Comparison of ENCODE assay signal across 10 cellular contexts in the genomic region with DNA sequence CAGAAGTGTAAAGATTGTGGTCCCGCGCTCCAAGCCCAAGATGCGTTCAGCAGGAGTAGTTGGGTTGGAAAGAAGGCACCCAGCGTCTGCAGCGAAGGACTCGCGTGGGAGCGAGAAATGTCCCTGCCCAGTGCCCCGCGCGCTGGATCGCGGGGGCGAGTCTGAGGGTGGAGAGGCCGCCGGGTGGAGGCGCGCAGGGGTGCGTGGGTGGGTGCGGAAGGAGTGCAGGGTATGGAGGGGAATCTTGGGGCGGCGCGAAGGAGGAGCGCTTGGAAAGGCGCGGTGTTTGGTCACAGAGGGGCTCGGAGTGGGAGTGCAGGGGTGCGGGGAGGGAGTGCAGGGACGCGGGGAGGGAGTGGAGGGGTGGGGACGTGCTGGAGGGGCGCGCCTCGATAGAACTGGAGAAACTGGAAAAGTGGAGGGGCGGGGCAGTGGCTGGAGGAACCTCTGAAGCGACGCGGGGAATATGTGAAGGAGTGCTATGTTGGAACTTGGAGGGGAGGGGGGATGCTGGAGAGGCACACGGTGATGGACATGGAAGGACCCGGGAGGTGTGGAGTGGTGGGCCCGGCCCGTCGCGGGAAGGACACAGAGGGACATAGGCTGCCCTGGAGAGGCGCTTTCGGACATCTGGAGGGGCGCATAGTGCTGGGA. TPM values are rescaled to one million over a fixed set of nuclear protein-coding genes. Genes with fewer than 3 reads are reported as not detected.
DNase-seq lines count a peak whose midpoint lies in the region; ATAC-seq, FAIRE-seq and TF ChIP-seq lines count a peak whose summit lies in the region.
"Had no signal": no experiment of that assay in that cellular context is flagged by ENCODE, and none has a peak within 500 bp of the region (broad histone marks: within the 10 kb centered on the region; RNA-seq: fewer than 3 reads in every experiment).

No MANE protein-coding gene starts in this region.

- H3K36me3 Mint-ChIP-seq in astrocyte (ENCODE audit: low read depth, unreplicated experiment): no peaks in the 10 kb centered on the region

- no peaks in the 10 kb centered on the region for H4K20me1 ChIP-seq in astrocyte (ENCODE audit: insufficient read depth, low read length)
- H4K20me1 ChIP-seq in hepatocyte (ENCODE audit: insufficient read depth, poor library complexity, severe bottlenecking): no peaks in the 10 kb centered on the region

- H3K27ac ChIP-seq in astrocyte (ENCODE audit: low read depth, low read length) (no peak overlapping the region), hepatocyte (peak overlapping the region; percentile 21), ovary (no peak overlapping the region)

- H3K4me1 ChIP-seq in astrocyte (ENCODE audit: insufficient read depth, low read length) (no peaks in the 10 kb centered on the region), hepatocyte (ENCODE audit: insufficient read depth) (no peaks in the 10 kb centered on the region), ovary (ENCODE audit: insufficient read depth) (no peaks in the 10 kb centered on the region)

- no peak overlapping the region for H3K9ac ChIP-seq in astrocyte (ENCODE audit: low read length)

- H3K4me3 Mint-ChIP-seq in astrocyte (ENCODE audit: unreplicated experiment): peak overlapping the region; percentile 87

- no peak overlapping the region for H3K27ac Mint-ChIP-seq in astrocyte (ENCODE audit: unreplicated experiment)

- no peak for FAIRE-seq in astrocyte (lab: Jason Lieb, UNC)
- FAIRE-seq: GM12878 had no signal

- H3K4me2 ChIP-seq in astrocyte (ENCODE audit: low read length): peak overlapping the region; percentile 88
- H3K4me2 ChIP-seq in hepatocyte: peak overlapping the region; percentile 87

- H3K9me3 Mint-ChIP-seq in astrocyte (ENCODE audit: unreplicated experiment): no peaks in the 10 kb centered on the region

- H3K27me3 ChIP-seq in astrocyte (ENCODE audit: insufficient read depth, low read length) (peaks cover 6% of the 10 kb centered on the region), hepatocyte (no peaks in the 10 kb centered on the region), ovary (no peaks in the 10 kb centered on the region)

- no peak for TF ChIP-seq CTCF in GM13976 (IDR thresholded peaks at IDR 0.05; ENCODE audit: borderline replicate concordance, control extremely low read depth, extremely low read depth, insufficient read depth, missing control alignments)
- TF ChIP-seq CTCF in astrocyte (IDR thresholded peaks at IDR 0.05; ENCODE audit: insufficient read depth, low read depth, low read length): no peak
- no peak for TF ChIP-seq CTCF in hepatocyte (IDR thresholded peaks at IDR 0.05; ENCODE audit: poor library complexity)
- TF ChIP-seq CTCF in ovary (IDR thresholded peaks at IDR 0.05): no peak

- no peaks in the 10 kb centered on the region for H3K79me2 ChIP-seq in astrocyte (ENCODE audit: insufficient read depth, low read length)
- H3K79me2 ChIP-seq in hepatocyte: no peaks in the 10 kb centered on the region

- H3K9me2 ChIP-seq in hepatocyte (replicated peaks; ENCODE audit: insufficient read depth): no peaks in the 10 kb centered on the region

- TF ChIP-seq POLR2A in ovary (IDR thresholded peaks at IDR 0.05): no peak

- intact Hi-C loops in ovary (cut with DNase I): no loop called here

- peak; percentile 42 for DNase-seq in GM13976 (ENCODE audit: low spot score)
- DNase-seq in astrocyte (ENCODE audit: low read depth): no peak
- peak; percentile 58 for DNase-seq in hepatocyte (ENCODE audit: low spot score)
- DNase-seq in skeletal muscle cell (ENCODE audit: low read depth): no peak
- no peak for DNase-seq in NCI-H1436 (lab: John Stamatoyannopoulos, UW)
- DNase-seq in ovary: no peak
- DNase-seq in NCI-H345 (lab: John Stamatoyannopoulos, UW): no peak
- DNase-seq: cerebellar nuclear complex had no signal

- H2AFZ ChIP-seq in astrocyte (ENCODE audit: low read depth, low read length) (peak overlapping the region; percentile 87), hepatocyte (peak overlapping the region; percentile 86)

- peaks cover 27% of the 10 kb centered on the region for H3K27me3 Mint-ChIP-seq in astrocyte (ENCODE audit: low read depth, unreplicated experiment)

- H3K36me3 ChIP-seq in astrocyte (ENCODE audit: insufficient read depth, low read length): no peaks in the 10 kb centered on the region
- H3K36me3 ChIP-seq in hepatocyte (replicated peaks; ENCODE audit: insufficient read depth, low read depth): no peaks in the 10 kb centered on the region
- no peaks in the 10 kb centered on the region for H3K36me3 ChIP-seq in ovary

- H3K4me3 ChIP-seq in astrocyte (ENCODE audit: insufficient read depth, low read depth, low read length) (peak overlapping the region; percentile 50), hepatocyte (peak overlapping the region; percentile 55), skeletal muscle cell (ENCODE audit: low read depth, low read length) (peak overlapping the region; percentile 48), ovary (no peak overlapping the region)
- H3K4me3 ChIP-seq: GM12878 had no signal

- H3K4me1 Mint-ChIP-seq in astrocyte (ENCODE audit: low read depth, unreplicated experiment): peaks cover 2% of the 10 kb centered on the region

- 3% methylated on average over 23 of the region's 47 CpGs for WGBS in hepatocyte (ENCODE audit: low lambda C conversion rate, missing lambda C conversion rate)
- WGBS in ovary, 3 donors: 1 to 2% (median 2%) methylated on average over 44 to 47 of the region's 47 CpGs

- H3K9me3 ChIP-seq in astrocyte (ENCODE audit: insufficient read depth, low read depth, low read length) (no peaks in the 10 kb centered on the region), hepatocyte (ENCODE audit: low read depth) (no peaks in the 10 kb centered on the region), ovary (no peaks in the 10 kb centered on the region)

- TF ChIP-seq EP300 in ovary (IDR thresholded peaks at IDR 0.05): no peak

- in situ Hi-C loops in GM13976 (cut with MboI; ENCODE audit: low sequenced_read_pairs, unreplicated experiment): no loop called here

- no peak for ATAC-seq in HG03108 (IDR thresholded peaks at IDR 0.05; ENCODE audit: unreplicated experiment)

RNA-seq across cellular contexts. Expression of a gene that starts 21.1 kb away (rescaled TPM):
- 0.18 and 0.41 TPM in 2 replicates for total RNA-seq in astrocyte
- 3.1 and 4.1 TPM in 2 replicates for total RNA-seq in hepatocyte
- polyA plus RNA-seq in hepatocyte: 2.7 and 4.3 TPM in 2 replicates
- total RNA-seq in ovary: 1 to 10 TPM in 1 of 7 donors, under 1 TPM in 2, not detected in 4; 0.15 to 2.0 (median 0.20) TPM
- polyA plus RNA-seq in ovary: 1 to 10 TPM in 1 of 2 donors, not detected in 1; 2.6 TPM
- total RNA-seq: GM12878 had no signal
- polyA plus RNA-seq: GM12878 had no signal

Comparison
In these comparisons a context has a peak if more than half of its experiments do, and no peak if none do; other contexts are left out.
1. DNase-seq: peak in GM13976 (single experiment) and hepatocyte (single experiment); none in astrocyte (single experiment), skeletal muscle cell (single experiment), NCI-H1436 (single experiment), ovary (0 of 5) and NCI-H345 (single experiment).